In genomic region chr4:24096603-24097002, GRCh38 we compare ENCODE assay signal across 27 cellular contexts.
"Had no signal": no experiment of that assay in that cellular context is flagged by ENCODE, and none has a peak within 500 bp of the region (broad histone marks: within the 10 kb centered on the region; RNA-seq: fewer than 3 reads in every experiment).

No MANE protein-coding gene starts in this region.

- H3K79me2 ChIP-seq: parathyroid adenoma had no signal

- H2AFZ ChIP-seq: neural progenitor cell, parathyroid adenoma had no signal

- H3K4me1 ChIP-seq: neural progenitor cell, parathyroid adenoma, psoas muscle, spleen, stomach, thyroid gland, tibial nerve, upper lobe of left lung, vagina had no signal

- DNase-seq: naive thymus-derived CD4-positive, alpha-beta T cell; natural killer cell; occipital lobe; ovary; posterior cingulate gyrus; psoas muscle; right cardiac atrium; spleen; stimulated activated CD4-positive, alpha-beta T cell treated with anti-CD3 and anti-CD28 coated beads, Interleukin-12 subunit alpha, Interleukin-12 subunit beta, amount 100 ng/mL, for 4 hours; stimulated activated CD4-positive, alpha-beta T cell treated with anti-CD3 and anti-CD28 coated beads, Interleukin-1b, Interleukin-23, amount 100 ng/mL, for 48 hours; stimulated activated CD4-positive, alpha-beta T cell treated with anti-CD3 and anti-CD28 coated beads, Interleukin-4, amount 100 ng/mL, for 1 hour; stimulated activated naive B cell treated with anti-CD40 and anti-IgM and Interleukin-4, amounts not matched to agents 10 μg/mL and 1 μg/mL and 100 μg/mL, for 72 hours; stimulated activated naive CD4-positive, alpha-beta T cell treated with Interleukin-2 at 50 U/mL for 16 hours; stomach; thyroid gland; trophoblast cell; upper lobe of left lung had no signal

- H3K36me3 ChIP-seq: neural progenitor cell, ovary, spleen, stomach, thoracic aorta, thyroid gland, tibial nerve, upper lobe of left lung, vagina had no signal

- H3K27ac ChIP-seq: neural progenitor cell, ovary, parathyroid adenoma, psoas muscle, skin epidermis, spleen, stomach, thoracic aorta, thyroid gland, tibial nerve, upper lobe of left lung, vagina had no signal

- H3K4me3 ChIP-seq: neural progenitor cell, ovary, psoas muscle, skin epidermis, smooth muscle cell, spleen, stomach, thoracic aorta, thyroid gland, tibial nerve, upper lobe of left lung, vagina had no signal

- H3K27me3 ChIP-seq: neural progenitor cell, ovary, spleen, stomach, thyroid gland, tibial nerve, upper lobe of left lung, vagina had no signal

- FAIRE-seq: urothelium cell line had no signal

- H3K9me3 ChIP-seq: ovary, psoas muscle, spleen, stomach, thoracic aorta, thyroid gland, tibial nerve, upper lobe of left lung, vagina had no signal

- H3K9ac ChIP-seq: neural progenitor cell, parathyroid adenoma had no signal

- H3K4me2 ChIP-seq: neural progenitor cell, smooth muscle cell had no signal

- ATAC-seq: naive thymus-derived CD4-positive, alpha-beta T cell; natural killer cell; psoas muscle; right cardiac atrium; sciatic nerve; stimulated activated effector memory CD8-positive, alpha-beta T cell treated with anti-CD3 and anti-CD28 coated beads, Interleukin-12 subunit alpha, Interleukin-12 subunit beta, amount 100 ng/mL, for 72 hours; stimulated activated naive B cell treated with anti-CD40 and anti-IgM and Interleukin-4, amounts not matched to agents 10 μg/mL and 1 μg/mL and 100 μg/mL, for 72 hours had no signal
